In genomic region chr10:52644678-52645434, GRCh38 we compare ENCODE assay signal across 8 cellular contexts.
DNase-seq lines count a peak whose midpoint lies in the region; ATAC-seq and TF ChIP-seq lines count a peak whose summit lies in the region.

No MANE protein-coding gene starts in this region.

- H3K27ac Mint-ChIP-seq in activated naive CD4-positive, alpha-beta T cell treated with anti-CD3 and anti-CD28 coated beads, Interleukin-2, amount 10 ng/mL, durations not matched to agents 7 days and 5 days = no peak overlapping the region

- H3K36me3 ChIP-seq in GM23248 (ENCODE audit: low read depth) (no peaks in the 10 kb centered on the region), KMS-11 (ENCODE audit: insufficient read depth) (no peaks in the 10 kb centered on the region), psoas muscle (ENCODE audit: insufficient read depth in 1 of 2, low read depth in 1 of 2) (no peaks in the 10 kb centered on the region)

- H3K9me2 ChIP-seq in GM23248 (ENCODE audit: insufficient read depth) = no peaks in the 10 kb centered on the region

- TF ChIP-seq CTCF in KMS-11 (conservative IDR thresholded peaks at IDR 0.05; ENCODE audit: low read depth, low read length) (peak; percentile 78), foreskin keratinocyte (conservative IDR thresholded peaks at IDR 0.05) (peak; percentile 86), psoas muscle (IDR thresholded peaks at IDR 0.05) (peak; percentile 68)

- H3K9ac ChIP-seq in GM23248 (no peak overlapping the region), KMS-11 (no peak overlapping the region)

- DNase-seq in activated naive CD4-positive, alpha-beta T cell treated with anti-CD3 and anti-CD28 coated beads, Interleukin-2, amount 10 ng/mL, durations not matched to agents 7 days and 5 days = peak; percentile 19
- no peak for DNase-seq in activated naive CD4-positive, alpha-beta T cell treated with anti-CD3 and anti-CD28 coated beads, Interleukin-2, amount 50 U/mL, for 16 hours
- DNase-seq in GM23248 = peak; percentile 64
- peak; percentile 59 for DNase-seq in T1000 (lab: John Stamatoyannopoulos, UW)
- DNase-seq in foreskin keratinocyte = peak; percentile 16 to 51
- DNase-seq in psoas muscle = no peak
- no peak for DNase-seq in epidermal melanocyte (ENCODE audit: insufficient read length, low spot score)

- CTCF ChIA-PET in activated naive CD4-positive, alpha-beta T cell treated with anti-CD3 and anti-CD28 coated beads, Interleukin-2, amount 10 ng/mL, durations not matched to agents 7 days and 5 days (lab: Charles Lee) = interaction anchor here (0.6 to 3.1 kb wide), 6 partner anchors 62 to 134 kb away, joined by 3 to 22 read pairs (median 4); no protein-coding TSS in a partner anchor

- H3K4me2 ChIP-seq in GM23248 (ENCODE audit: unreplicated experiment) (no peak overlapping the region), KMS-11 (no peak overlapping the region)

- H3K4me3 ChIP-seq in GM23248 (no peak overlapping the region), KMS-11 (IDR thresholded peaks at IDR 0.05; ENCODE audit: insufficient read depth, low read depth, low read length) (no peak overlapping the region), psoas muscle (no peak overlapping the region)

- no peak overlapping the region for H3K4me3 Mint-ChIP-seq in activated naive CD4-positive, alpha-beta T cell treated with anti-CD3 and anti-CD28 coated beads, Interleukin-2, amount 10 ng/mL, durations not matched to agents 7 days and 5 days

- H4K20me1 ChIP-seq in GM23248 (ENCODE audit: insufficient read depth) (no peaks in the 10 kb centered on the region), KMS-11 (ENCODE audit: insufficient read depth) (no peaks in the 10 kb centered on the region)

- H3K27me3 Mint-ChIP-seq in activated naive CD4-positive, alpha-beta T cell treated with anti-CD3 and anti-CD28 coated beads, Interleukin-2, amount 10 ng/mL, durations not matched to agents 7 days and 5 days = no peaks in the 10 kb centered on the region

- H3K9me3 Mint-ChIP-seq in activated naive CD4-positive, alpha-beta T cell treated with anti-CD3 and anti-CD28 coated beads, Interleukin-2, amount 10 ng/mL, durations not matched to agents 7 days and 5 days = no peaks in the 10 kb centered on the region

- H3K36me3 Mint-ChIP-seq in activated naive CD4-positive, alpha-beta T cell treated with anti-CD3 and anti-CD28 coated beads, Interleukin-2, amount 10 ng/mL, durations not matched to agents 7 days and 5 days = no peaks in the 10 kb centered on the region

- H3K27ac ChIP-seq in GM23248 (no peak overlapping the region), KMS-11 (no peak overlapping the region), foreskin keratinocyte (no peak overlapping the region), psoas muscle (no peak overlapping the region)

- H3K4me1 ChIP-seq in GM23248 (ENCODE audit: insufficient read depth) (peaks cover 3% of the 10 kb centered on the region; the same call in 1 of the 2 replicates), KMS-11 (ENCODE audit: low read depth, poor library complexity, severe bottlenecking) (peaks cover 17% of the 10 kb centered on the region), foreskin keratinocyte (no peaks in the 10 kb centered on the region), psoas muscle (peaks cover 5% of the 10 kb centered on the region)

- WGBS in GM23248 (ENCODE audit: low coverage in 1 of 2, low lambda C conversion rate in 2 of 2, missing lambda C conversion rate in 2 of 2), 2 experiments = 40 to 46% methylated on average over 5 of the region's 5 CpGs
- WGBS in psoas muscle, 3 donors = 24 to 40% (median 38%) methylated on average over 5 of the region's 5 CpGs

- intact Hi-C loops in psoas muscle (cut with DNase I) = loop anchor here (1.0 to 5.0 kb wide), 3 partner anchors 84 to 132 kb away; no protein-coding TSS in a partner anchor

- no peaks in the 10 kb centered on the region for H3K27me3 ChIP-seq in GM23248 (replicated peaks; ENCODE audit: insufficient read depth)
- H3K27me3 ChIP-seq in KMS-11 (ENCODE audit: insufficient read depth, low read depth) = no peaks in the 10 kb centered on the region
- H3K27me3 ChIP-seq in foreskin keratinocyte = peaks cover 5% of the 10 kb centered on the region
- H3K27me3 ChIP-seq in psoas muscle (ENCODE audit: insufficient read depth in 3 of 3, low read length in 2 of 3) = no peaks in the 10 kb centered on the region

- ATAC-seq in foreskin keratinocyte (peak; percentile 81), psoas muscle (peak in 3 of 4 donors; percentile 57 to 94 (median 86))

- in situ Hi-C loops in GM23248 (cut with MboI) = no loop called here

- no peaks in the 10 kb centered on the region for H3K4me1 Mint-ChIP-seq in activated naive CD4-positive, alpha-beta T cell treated with anti-CD3 and anti-CD28 coated beads, Interleukin-2, amount 10 ng/mL, durations not matched to agents 7 days and 5 days

- H3K9me3 ChIP-seq in GM23248 (ENCODE audit: low read depth) = no peaks in the 10 kb centered on the region
- no peaks in the 10 kb centered on the region for H3K9me3 ChIP-seq in psoas muscle

- H3F3A ChIP-seq in GM23248 (ENCODE audit: insufficient read depth) = peaks cover 4% of the 10 kb centered on the region; the same call in 1 of the 2 replicates

- H2AFZ ChIP-seq in GM23248 (no peak overlapping the region; the same call in 1 of the 2 replicates), KMS-11 (ENCODE audit: low read depth) (no peak overlapping the region)

- H3K79me2 ChIP-seq in GM23248 (ENCODE audit: insufficient read depth) (no peaks in the 10 kb centered on the region), KMS-11 (ENCODE audit: insufficient read depth, low read depth) (no peaks in the 10 kb centered on the region)

Comparison
In these comparisons a context has a peak if more than half of its experiments do, and no peak if none do; other contexts are left out.
1. DNase-seq: peak in activated naive CD4-positive, alpha-beta T cell treated with anti-CD3 and anti-CD28 coated beads, Interleukin-2, amount 10 ng/mL, durations not matched to agents 7 days and 5 days (single experiment), GM23248 (single experiment), T1000 (single experiment) and foreskin keratinocyte (2 of 2); none in activated naive CD4-positive, alpha-beta T cell treated with anti-CD3 and anti-CD28 coated beads, Interleukin-2, amount 50 U/mL, for 16 hours (single experiment), psoas muscle (0 of 2) and epidermal melanocyte (single experiment).
2. Peak in every context shown above with its lines, with median percentiles within 50 percentile points of each other: CTCF ChIP-seq.